1 cellular context compared by ENCODE assay signal in the genomic region with DNA sequence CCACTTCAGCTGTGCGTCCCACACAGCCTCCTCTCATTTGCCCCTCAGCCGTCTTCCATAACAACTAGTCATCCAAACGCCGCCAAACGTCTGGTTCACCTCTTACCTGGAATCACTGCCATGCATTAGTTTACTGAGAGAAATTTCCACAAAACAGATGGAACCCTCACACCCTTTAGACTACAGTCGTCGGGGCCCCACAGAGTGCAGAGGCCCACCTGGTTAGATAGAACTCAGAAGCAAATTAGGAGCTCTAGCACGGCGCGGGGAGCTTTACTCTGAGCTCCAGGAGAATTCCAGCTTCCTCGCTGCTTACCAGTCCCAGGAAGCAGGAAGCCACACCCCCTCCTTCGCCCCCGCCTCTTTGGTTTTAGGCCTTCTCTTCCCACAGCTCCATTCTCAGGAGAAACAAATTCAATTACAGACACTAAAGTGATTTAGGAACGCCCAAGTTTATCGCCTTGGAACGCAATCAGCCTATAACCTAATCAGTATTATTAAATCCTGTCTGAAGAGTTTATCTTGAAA.
TF ChIP-seq lines count a peak whose summit lies in the region.

No MANE protein-coding gene starts in this region.

TF ChIP-seq in IMR-90, 13 proteins besides CTCF, POLR2A, EP300 and RAD21 (continued from another document):
- TF ChIP-seq, protein P1, sequence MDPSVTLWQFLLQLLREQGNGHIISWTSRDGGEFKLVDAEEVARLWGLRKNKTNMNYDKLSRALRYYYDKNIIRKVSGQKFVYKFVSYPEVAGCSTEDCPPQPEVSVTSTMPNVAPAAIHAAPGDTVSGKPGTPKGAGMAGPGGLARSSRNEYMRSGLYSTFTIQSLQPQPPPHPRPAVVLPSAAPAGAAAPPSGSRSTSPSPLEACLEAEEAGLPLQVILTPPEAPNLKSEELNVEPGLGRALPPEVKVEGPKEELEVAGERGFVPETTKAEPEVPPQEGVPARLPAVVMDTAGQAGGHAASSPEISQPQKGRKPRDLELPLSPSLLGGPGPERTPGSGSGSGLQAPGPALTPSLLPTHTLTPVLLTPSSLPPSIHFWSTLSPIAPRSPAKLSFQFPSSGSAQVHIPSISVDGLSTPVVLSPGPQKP (IDR thresholded peaks at IDR 0.05; ENCODE audit: borderline replicate concordance, low read depth, low read length), result no peak
- TF ChIP-seq, protein P2, sequence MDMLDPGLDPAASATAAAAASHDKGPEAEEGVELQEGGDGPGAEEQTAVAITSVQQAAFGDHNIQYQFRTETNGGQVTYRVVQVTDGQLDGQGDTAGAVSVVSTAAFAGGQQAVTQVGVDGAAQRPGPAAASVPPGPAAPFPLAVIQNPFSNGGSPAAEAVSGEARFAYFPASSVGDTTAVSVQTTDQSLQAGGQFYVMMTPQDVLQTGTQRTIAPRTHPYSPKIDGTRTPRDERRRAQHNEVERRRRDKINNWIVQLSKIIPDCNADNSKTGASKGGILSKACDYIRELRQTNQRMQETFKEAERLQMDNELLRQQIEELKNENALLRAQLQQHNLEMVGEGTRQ (IDR thresholded peaks at IDR 0.05; ENCODE audit: low read depth, low read length), result no peak
- no peak for TF ChIP-seq RCOR1 (IDR thresholded peaks at IDR 0.05; ENCODE audit: insufficient replicate concordance, low read length)
- TF ChIP-seq MXI1 (IDR thresholded peaks at IDR 0.05; ENCODE audit: borderline replicate concordance, low read depth, low read length), result no peak
- no peak for TF ChIP-seq RFX5 (IDR thresholded peaks at IDR 0.05; ENCODE audit: low read depth, low read length)
- TF ChIP-seq CHD1 (IDR thresholded peaks at IDR 0.05; ENCODE audit: low read depth, low read length), result no peak
- TF ChIP-seq MAFK (IDR thresholded peaks at IDR 0.05; ENCODE audit: low read depth, low read length), result no peak
